Comparison of ENCODE assay signal across 21 cellular contexts in genomic region chr11:127275771-127276170, GRCh38.
DNase-seq lines count a peak whose midpoint lies in the region; ATAC-seq and TF ChIP-seq lines count a peak whose summit lies in the region.
"Had no signal": no experiment of that assay in that cellular context is flagged by ENCODE, and none has a peak within 500 bp of the region (broad histone marks: within the 10 kb centered on the region; RNA-seq: fewer than 3 reads in every experiment).

No MANE protein-coding gene starts in this region.

- intact Hi-C loops in activated T-helper 2 cell treated with anti-CD3 and anti-CD28 coated beads, Interferon-gamma antibody, Interleukin-2, Interleukin-4, amounts not matched to agents 10 μg/mL and 5 μg/mL and 100 μg/mL, durations not matched to agents 14 hours and 24 hours and 36 hours (cut with micrococcal nuclease), result no loop called here
- intact Hi-C loops in right cardiac atrium (cut with DNase I), result no loop called here

- no peaks in the 10 kb centered on the region for H3K36me3 ChIP-seq in WERI-Rb-1
- H3K36me3 ChIP-seq: BLaER1 treated with 17β-estradiol and CSF1 and Interleukin-3, amounts not matched to agents 10 nM and 100 nM; HAP-1 had no signal

- no peaks in the 10 kb centered on the region for H3K9me3 Mint-ChIP-seq in activated T-helper 2 cell treated with anti-CD3 and anti-CD28 coated beads, Interferon-gamma antibody, Interleukin-2, Interleukin-4, amounts not matched to agents 10 μg/mL and 5 μg/mL and 100 μg/mL, durations not matched to agents 14 hours and 24 hours and 36 hours
- H3K9me3 Mint-ChIP-seq: CD8-positive, alpha-beta T cell had no signal

- TF ChIP-seq CTCF in WERI-Rb-1 (IDR thresholded peaks at IDR 0.05; ENCODE audit: low read depth, low read length), result no peak
- TF ChIP-seq CTCF in omental fat pad (IDR thresholded peaks at IDR 0.05), result no peak

- no peaks in the 10 kb centered on the region for H3K27me3 Mint-ChIP-seq in activated T-helper 2 cell treated with anti-CD3 and anti-CD28 coated beads, Interferon-gamma antibody, Interleukin-2, Interleukin-4, amounts not matched to agents 10 μg/mL and 5 μg/mL and 100 μg/mL, durations not matched to agents 14 hours and 24 hours and 36 hours (ENCODE audit: low read depth)

- H3K4me1 ChIP-seq in right cardiac atrium (ENCODE audit: control insufficient read depth, insufficient read depth, low read length), result no peaks in the 10 kb centered on the region
- H3K4me1 ChIP-seq: HAP-1 had no signal

- no peak overlapping the region for H3K4me3 ChIP-seq in WERI-Rb-1 (ENCODE audit: low read depth, low read length)
- H3K4me3 ChIP-seq in right cardiac atrium (ENCODE audit: low read length), result no peak overlapping the region
- H3K4me3 ChIP-seq: BLaER1 treated with 17β-estradiol and CSF1 and Interleukin-3, amounts not matched to agents 10 nM and 100 nM; HAP-1 had no signal

- H3K27ac ChIP-seq in WERI-Rb-1 (no peak overlapping the region), right cardiac atrium (ENCODE audit: low read length) (no peak overlapping the region)
- H3K27ac ChIP-seq: BLaER1 treated with 17β-estradiol and CSF1 and Interleukin-3, amounts not matched to agents 10 nM and 100 nM; HL-60 had no signal

- H3K4me3 Mint-ChIP-seq in activated T-helper 2 cell treated with anti-CD3 and anti-CD28 coated beads, Interferon-gamma antibody, Interleukin-2, Interleukin-4, amounts not matched to agents 10 μg/mL and 5 μg/mL and 100 μg/mL, durations not matched to agents 14 hours and 24 hours and 36 hours (ENCODE audit: low read depth), result no peak overlapping the region
- H3K4me3 Mint-ChIP-seq: CD8-positive, alpha-beta T cell had no signal

- no peaks in the 10 kb centered on the region for H3K4me1 Mint-ChIP-seq in activated T-helper 2 cell treated with anti-CD3 and anti-CD28 coated beads, Interferon-gamma antibody, Interleukin-2, Interleukin-4, amounts not matched to agents 10 μg/mL and 5 μg/mL and 100 μg/mL, durations not matched to agents 14 hours and 24 hours and 36 hours (ENCODE audit: low read depth)

- H3K27me3 ChIP-seq in WERI-Rb-1 (ENCODE audit: insufficient read depth, low read depth, severe bottlenecking) (no peaks in the 10 kb centered on the region), right cardiac atrium (ENCODE audit: control insufficient read depth, insufficient read depth) (no peaks in the 10 kb centered on the region)
- H3K27me3 ChIP-seq: BLaER1 treated with 17β-estradiol and CSF1 and Interleukin-3, amounts not matched to agents 10 nM and 100 nM had no signal

- 60% methylated on average over 9 of the region's 9 CpGs for WGBS in right cardiac atrium

- no peaks in the 10 kb centered on the region for H3K9me3 ChIP-seq in WERI-Rb-1 (ENCODE audit: severe bottlenecking)
- H3K9me3 ChIP-seq in right cardiac atrium (ENCODE audit: control insufficient read depth, low read length), result no peaks in the 10 kb centered on the region
- H3K9me3 ChIP-seq: HAP-1, SK-N-SH had no signal

- H3K36me3 Mint-ChIP-seq in activated T-helper 2 cell treated with anti-CD3 and anti-CD28 coated beads, Interferon-gamma antibody, Interleukin-2, Interleukin-4, amounts not matched to agents 10 μg/mL and 5 μg/mL and 100 μg/mL, durations not matched to agents 14 hours and 24 hours and 36 hours (ENCODE audit: low read depth), result no peaks in the 10 kb centered on the region
- H3K36me3 Mint-ChIP-seq: CD8-positive, alpha-beta T cell had no signal

- H3K27ac Mint-ChIP-seq in activated T-helper 2 cell treated with anti-CD3 and anti-CD28 coated beads, Interferon-gamma antibody, Interleukin-2, Interleukin-4, amounts not matched to agents 10 μg/mL and 5 μg/mL and 100 μg/mL, durations not matched to agents 14 hours and 24 hours and 36 hours, result no peak overlapping the region
- H3K27ac Mint-ChIP-seq: CD8-positive, alpha-beta T cell had no signal

- DNase-seq in H4 (ENCODE audit: low spot score) (peak; percentile 95), KG1 (lab: John Stamatoyannopoulos, UW) (peak; percentile 43), WERI-Rb-1 (peak; percentile 17), omental fat pad (ENCODE audit: low spot score) (no peak), NCI-H446 treated with DMSO at 0.1 percent for 48 hours (lab: John Stamatoyannopoulos, UW) (no peak), right cardiac atrium (no peak)
- no peak for DNase-seq in activated T-helper 2 cell treated with anti-CD3 and anti-CD28 coated beads, Interferon-gamma antibody, Interleukin-2, Interleukin-4, amounts not matched to agents 10 μg/mL and 5 μg/mL and 100 μg/mL, durations not matched to agents 14 hours and 24 hours and 36 hours (ENCODE audit: low spot score)
- DNase-seq: Calu3; CD8-positive, alpha-beta T cell; DMS53; IMR-90; Kasumi-1; NCI-H1417; NCI-H187 treated with DMSO at 0.1 percent for 48 hours; NCI-H526 treated with DMSO at 0.1 percent for 48 hours; OCI-M1; SHP77 treated with DMSO at 0.1 percent for 48 hours; SK-N-SH had no signal

- ATAC-seq in omental fat pad (ENCODE audit: low FRiP score) (peak; percentile 59), right cardiac atrium (no peak)
- ATAC-seq: CD8-positive, alpha-beta T cell had no signal

Comparison
In these comparisons a context has a peak if more than half of its experiments do, and no peak if none do; other contexts are left out.
1. DNase-seq: peak in H4 (single experiment), KG1 (single experiment) and WERI-Rb-1 (single experiment); none in omental fat pad (single experiment), NCI-H446 treated with DMSO at 0.1 percent for 48 hours (single experiment), activated T-helper 2 cell treated with anti-CD3 and anti-CD28 coated beads, Interferon-gamma antibody, Interleukin-2, Interleukin-4, amounts not matched to agents 10 μg/mL and 5 μg/mL and 100 μg/mL, durations not matched to agents 14 hours and 24 hours and 36 hours (single experiment) and right cardiac atrium (0 of 3).